18 cellular contexts compared by ENCODE assay signal in genomic region chr13:112720251-112720650, GRCh38. TPM values are rescaled to one million over a fixed set of nuclear protein-coding genes. Genes with fewer than 3 reads are reported as not detected.
DNase-seq lines count a peak whose midpoint lies in the region; FAIRE-seq and TF ChIP-seq lines count a peak whose summit lies in the region.
"Had no signal": no experiment of that assay in that cellular context is flagged by ENCODE, and none has a peak within 500 bp of the region (broad histone marks: within the 10 kb centered on the region; RNA-seq: fewer than 3 reads in every experiment).

No MANE protein-coding gene starts in this region.

- POLR2A ChIA-PET in H1 (lab: Charles Lee; ENCODE audit: partially characterized antibody): no interaction called here

- H2AK5ac ChIP-seq in H1 (ENCODE audit: low read depth, low read length): no peak overlapping the region

- no peak overlapping the region for H3K4ac ChIP-seq in H1 (replicated peaks; ENCODE audit: insufficient read length, low read depth, low read length)

- H3K27me3 ChIP-seq in cardiac muscle cell (no peaks in the 10 kb centered on the region), left ventricle myocardium inferior (ENCODE audit: low read depth) (no peaks in the 10 kb centered on the region), H1 (replicated peaks in 1 of 4; ENCODE audit: control insufficient read depth in 3 of 4, extremely low read depth in 1 of 4, insufficient read depth in 3 of 4, low read length in 3 of 4) (no peaks in the 10 kb centered on the region), uterus (no peaks in the 10 kb centered on the region)
- H3K27me3 ChIP-seq: BE2C had no signal

- intact Hi-C loops in left ventricle myocardium inferior (cut with micrococcal nuclease): no loop called here
- intact Hi-C loops in posterior vena cava (cut with DNase I): no loop called here
- intact Hi-C loops in uterus (cut with DNase I; ENCODE audit: low total_unique reads): no loop called here

- H2BK5ac ChIP-seq in H1 (ENCODE audit: low read depth, low read length): no peak overlapping the region

- peaks cover 0 to 76% of the 10 kb centered on the region in 2 experiments; a peak in 2 of 4 replicates for H3K79me2 ChIP-seq in H1 (ENCODE audit: control insufficient read depth in 1 of 2, insufficient read depth in 2 of 2, low read length in 2 of 2)

- H4K20me1 ChIP-seq in H1 (replicated peaks in 1 of 2; ENCODE audit: control insufficient read depth in 1 of 2, insufficient read depth in 2 of 2, low read length in 2 of 2): peaks cover 0 to 2% of the 10 kb centered on the region in 2 experiments

- H2AFZ ChIP-seq in H1 (ENCODE audit: low read length): no peak overlapping the region

- no peaks in the 10 kb centered on the region; the same call in 1 of the 2 replicates for H3K23me2 ChIP-seq in H1 (ENCODE audit: low read depth, low read length)

- no peak for DNase-seq in cardiac muscle cell (ENCODE audit: low read depth in 1 of 2, low spot score in 1 of 2)
- DNase-seq in left ventricle myocardium inferior: no peak
- DNase-seq in H1 (ENCODE audit: low read depth in 1 of 2, low spot score in 2 of 2): no peak
- peak; percentile 29 for DNase-seq in posterior vena cava (ENCODE audit: low spot score)
- DNase-seq in uterus: no peak
- DNase-seq in hypothalamus (lab: John Stamatoyannopoulos, UW): no peak
- DNase-seq in glomerular visceral epithelial cell (ENCODE audit: extremely low spot score): no peak
- no peak for DNase-seq in NCI-H526 treated with DMSO at 0.1 percent for 48 hours (lab: John Stamatoyannopoulos, UW)
- DNase-seq: 8988T; BE2C; CD4-positive, alpha-beta T cell; DMS79 treated with DMSO at 0.1 percent for 48 hours; MV-4-11; NCI-H1436; NCI-H2029; NCI-H2171 treated with DMSO at 0.1 percent for 48 hours; NCI-H774 had no signal

- TF ChIP-seq CTCF in cardiac muscle cell (IDR thresholded peaks at IDR 0.05; ENCODE audit: low read depth, low read length) (no peak), left ventricle myocardium inferior (IDR thresholded peaks at IDR 0.05; ENCODE audit: borderline replicate concordance) (no peak), H1 (IDR thresholded peaks at IDR 0.05; ENCODE audit: control extremely low read depth in 1 of 3, insufficient read depth in 1 of 3, low read depth in 1 of 3, low read length in 3 of 3) (no peak), uterus (IDR thresholded peaks at IDR 0.05) (no peak)

- WGBS in H1 (ENCODE audit: extremely low coverage in 1 of 2, insufficient coverage in 1 of 2, insufficient read length in 1 of 2, insufficient replicate concordance in 2 of 2, low coverage in 1 of 2, low lambda C conversion rate in 2 of 2, missing lambda C conversion rate in 1 of 2), 2 experiments: 90% methylated on average over 17 of the region's 17 CpGs; no CpG with 5 or more reads in 1 of the 2 experiments

- no peak overlapping the region for H3K23ac ChIP-seq in H1 (ENCODE audit: insufficient read length)

- H3K79me1 ChIP-seq in H1 (ENCODE audit: low read depth, low read length): peaks cover 15% of the 10 kb centered on the region

- H2BK20ac ChIP-seq in H1 (ENCODE audit: low read length): no peak overlapping the region

- 0 out of 2 replicates have a peak overlapping the region, but pooled peaks have one; percentile 16 for H2BK15ac ChIP-seq in H1 (ENCODE audit: low read length)

- CTCF ChIA-PET in H1 (lab: Charles Lee; ENCODE audit: partially characterized antibody): interaction anchor here (0.6 kb wide), 1 partner anchor 189 kb away, joined by 3 read pairs; no protein-coding TSS in a partner anchor

- no peak overlapping the region; the same call in 1 of the 2 replicates for H3K18ac ChIP-seq in H1 (ENCODE audit: extremely low read depth, low read length)

- H2BK12ac ChIP-seq in H1 (ENCODE audit: low read depth, low read length): no peak overlapping the region

- no peak overlapping the region for H3K14ac ChIP-seq in H1 (ENCODE audit: insufficient read length)

- H3K4me1 ChIP-seq in cardiac muscle cell (ENCODE audit: low read depth): peaks cover 42% of the 10 kb centered on the region
- peaks cover 53% of the 10 kb centered on the region for H3K4me1 ChIP-seq in left ventricle myocardium inferior
- peaks cover 3 to 30% (median 12%) of the 10 kb centered on the region in 4 experiments for H3K4me1 ChIP-seq in H1 (replicated peaks in 1 of 4; ENCODE audit: control insufficient read depth in 3 of 4, insufficient read depth in 4 of 4, low read length in 3 of 4)
- H3K4me1 ChIP-seq in uterus: peaks cover 0 to 19% of the 10 kb centered on the region in 2 donors

- no peak for TF ChIP-seq RAD21 in H1 (IDR thresholded peaks at IDR 0.05 in 1 of 2, conservative IDR thresholded peaks at IDR 0.05 in 1 of 2; ENCODE audit: low read depth in 2 of 2, low read length in 2 of 2)

- no peak overlapping the region for H4K5ac ChIP-seq in H1 (ENCODE audit: insufficient read length, low read depth, low read length)

- H3K36me3 ChIP-seq in cardiac muscle cell: no peaks in the 10 kb centered on the region
- H3K36me3 ChIP-seq in left ventricle myocardium inferior: no peaks in the 10 kb centered on the region
- no peaks in the 10 kb centered on the region for H3K36me3 ChIP-seq in H1 (ENCODE audit: control insufficient read depth in 2 of 4, insufficient read depth in 4 of 4, low read length in 3 of 4)
- H3K36me3 ChIP-seq in uterus: no peaks in the 10 kb centered on the region
- H3K36me3 ChIP-seq: BE2C had no signal

- H4K91ac ChIP-seq in H1 (replicated peaks; ENCODE audit: insufficient read length, low read length): no peak overlapping the region

- no peak for TF ChIP-seq EP300 in H1 (IDR thresholded peaks at IDR 0.05; ENCODE audit: borderline replicate concordance in 1 of 2, low read depth in 2 of 2, low read length in 2 of 2)

- no peak overlapping the region for H3K9ac ChIP-seq in H1 (replicated peaks in 1 of 4; ENCODE audit: extremely low read depth in 1 of 4, low read depth in 3 of 4, low read length in 3 of 4)

- H3K56ac ChIP-seq in H1 (replicated peaks; ENCODE audit: insufficient read length, low read depth, low read length): no peak overlapping the region

- FAIRE-seq in H1 (lab: Jason Lieb, UNC): no peak
- FAIRE-seq: D721Med had no signal

- H3K27ac ChIP-seq in cardiac muscle cell (peak overlapping the region; percentile 99), left ventricle myocardium inferior (replicated peaks) (no peak overlapping the region), H1 (ENCODE audit: low read depth, low read length) (no peak overlapping the region), uterus (peak overlapping the region; percentile 92)

- H2BK120ac ChIP-seq in H1 (replicated peaks; ENCODE audit: low read depth, low read length): no peak overlapping the region

- H4K8ac ChIP-seq in H1 (ENCODE audit: extremely low read depth, insufficient read depth, low read length): no peak overlapping the region

- H3K4me2 ChIP-seq in H1 (ENCODE audit: insufficient read depth in 1 of 2, low read depth in 2 of 2, low read length in 2 of 2): no peak overlapping the region

- H3K9me3 ChIP-seq in cardiac muscle cell (ENCODE audit: low read depth) (no peaks in the 10 kb centered on the region), left ventricle myocardium inferior (replicated peaks) (no peaks in the 10 kb centered on the region), H1 (ENCODE audit: insufficient read depth in 2 of 2, low read depth in 1 of 2, low read length in 1 of 2) (peaks cover 0 to 2% of the 10 kb centered on the region in 2 experiments; a peak in 1 of 4 replicates), uterus (no peaks in the 10 kb centered on the region)
- H3K9me3 ChIP-seq: BE2C had no signal

- TF ChIP-seq POLR2A in H1 (IDR thresholded peaks at IDR 0.05; ENCODE audit: control extremely low read depth in 1 of 2, low read depth in 2 of 2, low read length in 2 of 2) (no peak), uterus (IDR thresholded peaks at IDR 0.05) (no peak)

- H3K4me3 ChIP-seq in cardiac muscle cell: no peak overlapping the region
- no peak overlapping the region for H3K4me3 ChIP-seq in left ventricle myocardium inferior
- no peak overlapping the region for H3K4me3 ChIP-seq in H1 (ENCODE audit: extremely low read depth in 1 of 4, insufficient read depth in 2 of 4, low read depth in 3 of 4, low read length in 4 of 4)
- H3K4me3 ChIP-seq in uterus: no peak overlapping the region

TF ChIP-seq in H1, 55 proteins besides CTCF, POLR2A, EP300 and RAD21:
- no peak for TF ChIP-seq USF2 (IDR thresholded peaks at IDR 0.05; ENCODE audit: low read length)
- TF ChIP-seq CBX8 (IDR thresholded peaks at IDR 0.05; ENCODE audit: borderline replicate concordance, low read depth, low read length): no peak
- no peak for TF ChIP-seq JUND (IDR thresholded peaks at IDR 0.05; ENCODE audit: low read length)
- no peak for TF ChIP-seq KDM1A (IDR thresholded peaks at IDR 0.05; ENCODE audit: borderline replicate concordance, low read length)
- TF ChIP-seq SUZ12 (IDR thresholded peaks at IDR 0.05; ENCODE audit: low read length): no peak
- TF ChIP-seq SIRT6 (IDR thresholded peaks at IDR 0.05; ENCODE audit: low read length): no peak

RNA-seq across cellular contexts. Expression of gene ATP11A, which starts 30.4 kb away (rescaled TPM):
- total RNA-seq in cardiac muscle cell (25.2 and 42.9 TPM in 2 replicates), left ventricle myocardium inferior (106 TPM), posterior vena cava (10 to 100 TPM; 52.4 to 55.5 TPM), uterus (100 to 1,000 TPM in 1 of 4 donors, 10 to 100 TPM in 3; 12.8 to 149 (median 22.8) TPM)
- polyA plus RNA-seq in cardiac muscle cell (38.0 and 55.7 TPM in 2 replicates), H1 (2011; rRNA removed) (28.8 and 30.7 TPM in 2 replicates)
- 72.9 and 78.5 TPM in 2 replicates for total RNA-seq in H1 (2021; fragmentation: NEBNext Ultra II Directional; extraction: Animal tissue kit (Norgen Biotek cat#: 25700))
- 14.9 TPM for polyA plus RNA-seq in H1 (2011; cell fraction: cytosol; rRNA removed)
- 83.2 TPM for polyA plus RNA-seq in H1 (2011; cell fraction: nucleus; rRNA removed)
- polyA plus RNA-seq in H1 (2012, experiment 1 of 2): 31.1 to 42.5 TPM (median 35.7 TPM) in 4 replicates
- polyA plus RNA-seq in H1 (2012, experiment 2 of 2): 4.6 TPM
- polyA plus RNA-seq in H1 (2013, experiment 1 of 2): 30.6 TPM
- polyA plus RNA-seq in H1 (2013, experiment 2 of 2): 28.1 TPM
- polyA minus RNA-seq in H1 (2011; rRNA and poly(A)+ RNA removed): 35.6 and 46.4 TPM in 2 replicates
- polyA minus RNA-seq in H1 (2011; cell fraction: cytosol; rRNA and poly(A)+ RNA removed): 49.0 TPM
- 68.1 TPM for polyA minus RNA-seq in H1 (2011; cell fraction: nucleus; rRNA and poly(A)+ RNA removed)

Comparison
In these comparisons a context has a peak if more than half of its experiments do, and no peak if none do; other contexts are left out.
1. H3K27ac ChIP-seq: peak in cardiac muscle cell (single experiment) and uterus (2 of 2); none in left ventricle myocardium inferior (single experiment) and H1 (single experiment).